ENCODE assay signal across 9 cellular contexts in genomic region chr12:132492522-132492921, GRCh38. TPM values are rescaled to one million over a fixed set of nuclear protein-coding genes. Genes with fewer than 3 reads are reported as not detected.
DNase-seq lines count a peak whose midpoint lies in the region; ATAC-seq and TF ChIP-seq lines count a peak whose summit lies in the region.
"Had no signal": no experiment of that assay in that cellular context is flagged by ENCODE, and none has a peak within 500 bp of the region (broad histone marks: within the 10 kb centered on the region; RNA-seq: fewer than 3 reads in every experiment).

No MANE protein-coding gene starts in this region.

- peak overlapping the region; percentile 84 for H3K27ac Mint-ChIP-seq in Caco-2 (ENCODE audit: unreplicated experiment)
- no peak overlapping the region for H3K27ac Mint-ChIP-seq in activated T-helper 1 cell treated with anti-CD3 and anti-CD28 coated beads, Interleukin-12 subunit alpha, Interleukin-12 subunit beta, Interleukin-2, Interleukin-4 antibody, amounts not matched to agents 30 ng/mL and 10 ng/mL and 1 ng/mL, durations not matched to agents 14 hours and 24 hours and 36 hours
- H3K27ac Mint-ChIP-seq in naive thymus-derived CD8-positive, alpha-beta T cell, result peak overlapping the region; percentile 58 to 93 (median 82)

- H3K4me1 Mint-ChIP-seq in Caco-2 (ENCODE audit: low read depth, unreplicated experiment), result peaks cover 8% of the 10 kb centered on the region
- H3K4me1 Mint-ChIP-seq in activated T-helper 1 cell treated with anti-CD3 and anti-CD28 coated beads, Interleukin-12 subunit alpha, Interleukin-12 subunit beta, Interleukin-2, Interleukin-4 antibody, amounts not matched to agents 30 ng/mL and 10 ng/mL and 1 ng/mL, durations not matched to agents 14 hours and 24 hours and 36 hours (ENCODE audit: low read depth), result peaks cover 37% of the 10 kb centered on the region
- peaks cover 43 to 77% (median 75%) of the 10 kb centered on the region in 4 donors for H3K4me1 Mint-ChIP-seq in naive thymus-derived CD8-positive, alpha-beta T cell

- H3K27ac ChIP-seq in SJCRH30, result no peak overlapping the region

- TF ChIP-seq CTCF in Caco-2 (IDR thresholded peaks at IDR 0.05; ENCODE audit: insufficient read depth in 1 of 2, low read depth in 1 of 2, low read length in 1 of 2, severe bottlenecking in 1 of 2, unreplicated experiment in 1 of 2), result no peak
- no peak for TF ChIP-seq CTCF in GM20000 (IDR thresholded peaks at IDR 0.05; ENCODE audit: extremely low read depth, missing control alignments)

- DNase-seq in Caco-2 (no peak), GM20000 (ENCODE audit: low spot score) (peak; percentile 70), SJCRH30 (no peak), A172 (ENCODE audit: low spot score) (no peak), NCI-H2196 (lab: John Stamatoyannopoulos, UW; ENCODE audit: unreplicated experiment) (no peak), NCI-H1105 (lab: John Stamatoyannopoulos, UW) (no peak)
- DNase-seq in activated T-helper 1 cell treated with anti-CD3 and anti-CD28 coated beads, Interleukin-12 subunit alpha, Interleukin-12 subunit beta, Interleukin-2, Interleukin-4 antibody, amounts not matched to agents 30 ng/mL and 10 ng/mL and 1 ng/mL, durations not matched to agents 14 hours and 24 hours and 36 hours (ENCODE audit: low spot score), result no peak
- no peak for DNase-seq in naive thymus-derived CD8-positive, alpha-beta T cell

- intact Hi-C loops in Caco-2 (cut with micrococcal nuclease; ENCODE audit: unreplicated experiment), result loop anchor here (2.0 to 5.0 kb wide), 3 partner anchors 24 to 70 kb away; no protein-coding TSS in a partner anchor
- intact Hi-C loops in activated T-helper 1 cell treated with anti-CD3 and anti-CD28 coated beads, Interleukin-12 subunit alpha, Interleukin-12 subunit beta, Interleukin-2, Interleukin-4 antibody, amounts not matched to agents 30 ng/mL and 10 ng/mL and 1 ng/mL, durations not matched to agents 14 hours and 24 hours and 36 hours (cut with micrococcal nuclease), result loop anchor here (5.0 kb wide), 1 partner anchor 270 kb away; the partner anchor contains the start of gene ANKLE2

- H3K27me3 Mint-ChIP-seq in Caco-2 (ENCODE audit: insufficient read depth, unreplicated experiment), result peaks cover 2% of the 10 kb centered on the region
- peaks cover 1% of the 10 kb centered on the region for H3K27me3 Mint-ChIP-seq in activated T-helper 1 cell treated with anti-CD3 and anti-CD28 coated beads, Interleukin-12 subunit alpha, Interleukin-12 subunit beta, Interleukin-2, Interleukin-4 antibody, amounts not matched to agents 30 ng/mL and 10 ng/mL and 1 ng/mL, durations not matched to agents 14 hours and 24 hours and 36 hours (ENCODE audit: insufficient read depth)
- H3K27me3 Mint-ChIP-seq in naive thymus-derived CD8-positive, alpha-beta T cell, result no peaks in the 10 kb centered on the region

- no peaks in the 10 kb centered on the region for H3K27me3 ChIP-seq in Caco-2 (replicated peaks; ENCODE audit: control insufficient read depth, insufficient read depth, low read length)
- H3K27me3 ChIP-seq in SJCRH30, result no peaks in the 10 kb centered on the region
- H3K27me3 ChIP-seq: tibial nerve had no signal

- no TSS peak for BruUV-seq in Caco-2 (replicated peaks; lab: Mats Ljungman, UMichigan)

- peaks cover 58% of the 10 kb centered on the region for H3K4me1 ChIP-seq in Caco-2
- peaks cover 10% of the 10 kb centered on the region for H3K4me1 ChIP-seq in SJCRH30

- H3K9me3 ChIP-seq in Caco-2 (no peaks in the 10 kb centered on the region), SJCRH30 (replicated peaks) (no peaks in the 10 kb centered on the region)
- H3K9me3 ChIP-seq: tibial nerve had no signal

- no peak for ATAC-seq in naive thymus-derived CD8-positive, alpha-beta T cell

- H3K36me3 ChIP-seq in Caco-2 (ENCODE audit: control insufficient read depth, insufficient read depth, low read length), result no peaks in the 10 kb centered on the region
- H3K36me3 ChIP-seq in SJCRH30, result no peaks in the 10 kb centered on the region

- POLR2A ChIA-PET in Caco-2 (lab: Charles Lee), result no interaction called here
- POLR2A ChIA-PET in naive thymus-derived CD8-positive, alpha-beta T cell (lab: Charles Lee), result interaction anchor here (0.8 to 2.5 kb wide), 6 partner anchors 14 to 77 kb away, joined by 3 to 10 read pairs (median 3); no protein-coding TSS in a partner anchor

- H3K36me3 Mint-ChIP-seq in Caco-2 (ENCODE audit: insufficient read depth, unreplicated experiment), result peaks cover 27% of the 10 kb centered on the region
- peaks cover 4% of the 10 kb centered on the region for H3K36me3 Mint-ChIP-seq in activated T-helper 1 cell treated with anti-CD3 and anti-CD28 coated beads, Interleukin-12 subunit alpha, Interleukin-12 subunit beta, Interleukin-2, Interleukin-4 antibody, amounts not matched to agents 30 ng/mL and 10 ng/mL and 1 ng/mL, durations not matched to agents 14 hours and 24 hours and 36 hours (ENCODE audit: low read depth)
- peaks cover 0 to 12% (median 0%) of the 10 kb centered on the region in 3 donors for H3K36me3 Mint-ChIP-seq in naive thymus-derived CD8-positive, alpha-beta T cell

- H3K4me3 Mint-ChIP-seq in Caco-2 (ENCODE audit: unreplicated experiment), result peak overlapping the region; percentile 70
- peak overlapping the region; percentile 87 for H3K4me3 Mint-ChIP-seq in activated T-helper 1 cell treated with anti-CD3 and anti-CD28 coated beads, Interleukin-12 subunit alpha, Interleukin-12 subunit beta, Interleukin-2, Interleukin-4 antibody, amounts not matched to agents 30 ng/mL and 10 ng/mL and 1 ng/mL, durations not matched to agents 14 hours and 24 hours and 36 hours
- H3K4me3 Mint-ChIP-seq in naive thymus-derived CD8-positive, alpha-beta T cell, result peak overlapping the region; percentile 77 to 96 (median 88)

- H3K4me3 ChIP-seq in Caco-2 (ENCODE audit: low read depth, low read length) (no peak overlapping the region), SJCRH30 (no peak overlapping the region)

- no peaks in the 10 kb centered on the region for H3K9me3 Mint-ChIP-seq in Caco-2 (ENCODE audit: unreplicated experiment)
- no peaks in the 10 kb centered on the region for H3K9me3 Mint-ChIP-seq in activated T-helper 1 cell treated with anti-CD3 and anti-CD28 coated beads, Interleukin-12 subunit alpha, Interleukin-12 subunit beta, Interleukin-2, Interleukin-4 antibody, amounts not matched to agents 30 ng/mL and 10 ng/mL and 1 ng/mL, durations not matched to agents 14 hours and 24 hours and 36 hours
- no peaks in the 10 kb centered on the region for H3K9me3 Mint-ChIP-seq in naive thymus-derived CD8-positive, alpha-beta T cell

- CTCF ChIA-PET in Caco-2 (lab: Charles Lee), result no interaction called here

RNA-seq across cellular contexts. Expression of gene FBRSL1, which starts 2.6 kb away (rescaled TPM):
- 90.3 and 96.1 TPM in 2 replicates for total RNA-seq in Caco-2 (2022)
- total RNA-seq in activated T-helper 1 cell treated with anti-CD3 and anti-CD28 coated beads, Interleukin-12 subunit alpha, Interleukin-12 subunit beta, Interleukin-2, Interleukin-4 antibody, amounts not matched to agents 30 ng/mL and 10 ng/mL and 1 ng/mL, durations not matched to agents 14 hours and 24 hours and 36 hours, result 75.8 and 80.2 TPM in 2 replicates
- total RNA-seq in naive thymus-derived CD8-positive, alpha-beta T cell, result 100 to 1,000 TPM in 1 of 2 experiments, 10 to 100 TPM in 1; 97.5 to 101 TPM
- polyA plus RNA-seq in naive thymus-derived CD8-positive, alpha-beta T cell, result 1 to 10 TPM in 1 of 3 donors, under 1 TPM in 2; 0.38 to 1.0 (median 0.42) TPM
- 15.6 and 15.7 TPM in 2 replicates for total RNA-seq in SJCRH30 (2014; rRNA removed; shearing (Covaris generic))
- total RNA-seq in A172 (2014; rRNA removed; shearing (Covaris generic)), result 12.6 and 22.5 TPM in 2 replicates
